Comparison of ENCODE assay signal across 1 cellular context in genomic region chr19:6849876-6850275, GRCh38.
TF ChIP-seq lines count a peak whose summit lies in the region.

No MANE protein-coding gene starts in this region.

TF ChIP-seq in K562, 482 proteins besides CTCF, POLR2A, EP300 and RAD21 (continued from another document):
- TF ChIP-seq DEAF1 (CRISPR knock-in tag; IDR thresholded peaks at IDR 0.05) (no peak), ZNF24 (IDR thresholded peaks at IDR 0.05) (no peak), ZNF609 (CRISPR knock-in tag; IDR thresholded peaks at IDR 0.05; ENCODE audit: borderline replicate concordance) (no peak), CREB1 (IDR thresholded peaks at IDR 0.05) (no peak), CREB1 (CRISPR knock-in tag; IDR thresholded peaks at IDR 0.05) (no peak), ZBTB1 (CRISPR knock-in tag; IDR thresholded peaks at IDR 0.05; ENCODE audit: borderline replicate concordance, low read depth) (no peak), EP400 (IDR thresholded peaks at IDR 0.05) (no peak), MAFF (IDR thresholded peaks at IDR 0.05; ENCODE audit: low read length) (peak; percentile 55), ZNF395 (CRISPR knock-in tag; IDR thresholded peaks at IDR 0.05) (no peak), ZNF511 (CRISPR knock-in tag; IDR thresholded peaks at IDR 0.05) (no peak), TEAD1 (CRISPR knock-in tag; IDR thresholded peaks at IDR 0.05) (no peak), ZNF512 (tag; IDR thresholded peaks at IDR 0.05) (no peak), BDP1 (IDR thresholded peaks at IDR 0.05; ENCODE audit: insufficient read depth, insufficient read length) (no peak), PCBP1 (IDR thresholded peaks at IDR 0.05; ENCODE audit: low read depth, low read length, poor library complexity, severe bottlenecking) (no peak), RB1 (IDR thresholded peaks at IDR 0.05; ENCODE audit: low read depth) (no peak), ARNT (IDR thresholded peaks at IDR 0.05) (no peak), C11orf30 (IDR thresholded peaks at IDR 0.05; ENCODE audit: low read depth) (peak; percentile 67; the same call in 1 of the 2 replicates), NBN (IDR thresholded peaks at IDR 0.05; ENCODE audit: low read depth) (no peak), ZNF449 (CRISPR knock-in tag; IDR thresholded peaks at IDR 0.05) (no peak), PHF8 (IDR thresholded peaks at IDR 0.05; ENCODE audit: borderline replicate concordance, low read length) (no peak), DPF2 (IDR thresholded peaks at IDR 0.05) (no peak), SAFB2 (IDR thresholded peaks at IDR 0.05; ENCODE audit: borderline replicate concordance, low read depth, low read length, severe bottlenecking) (no peak)
- TF ChIP-seq, protein P1, sequence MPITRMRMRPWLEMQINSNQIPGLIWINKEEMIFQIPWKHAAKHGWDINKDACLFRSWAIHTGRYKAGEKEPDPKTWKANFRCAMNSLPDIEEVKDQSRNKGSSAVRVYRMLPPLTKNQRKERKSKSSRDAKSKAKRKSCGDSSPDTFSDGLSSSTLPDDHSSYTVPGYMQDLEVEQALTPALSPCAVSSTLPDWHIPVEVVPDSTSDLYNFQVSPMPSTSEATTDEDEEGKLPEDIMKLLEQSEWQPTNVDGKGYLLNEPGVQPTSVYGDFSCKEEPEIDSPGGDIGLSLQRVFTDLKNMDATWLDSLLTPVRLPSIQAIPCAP (CRISPR knock-in tag; IDR thresholded peaks at IDR 0.05; ENCODE audit: borderline replicate concordance), result no peak
- TF ChIP-seq, protein P2, sequence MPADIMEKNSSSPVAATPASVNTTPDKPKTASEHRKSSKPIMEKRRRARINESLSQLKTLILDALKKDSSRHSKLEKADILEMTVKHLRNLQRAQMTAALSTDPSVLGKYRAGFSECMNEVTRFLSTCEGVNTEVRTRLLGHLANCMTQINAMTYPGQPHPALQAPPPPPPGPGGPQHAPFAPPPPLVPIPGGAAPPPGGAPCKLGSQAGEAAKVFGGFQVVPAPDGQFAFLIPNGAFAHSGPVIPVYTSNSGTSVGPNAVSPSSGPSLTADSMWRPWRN (IDR thresholded peaks at IDR 0.05; ENCODE audit: low read depth), result no peak
- TF ChIP-seq, protein P3, sequence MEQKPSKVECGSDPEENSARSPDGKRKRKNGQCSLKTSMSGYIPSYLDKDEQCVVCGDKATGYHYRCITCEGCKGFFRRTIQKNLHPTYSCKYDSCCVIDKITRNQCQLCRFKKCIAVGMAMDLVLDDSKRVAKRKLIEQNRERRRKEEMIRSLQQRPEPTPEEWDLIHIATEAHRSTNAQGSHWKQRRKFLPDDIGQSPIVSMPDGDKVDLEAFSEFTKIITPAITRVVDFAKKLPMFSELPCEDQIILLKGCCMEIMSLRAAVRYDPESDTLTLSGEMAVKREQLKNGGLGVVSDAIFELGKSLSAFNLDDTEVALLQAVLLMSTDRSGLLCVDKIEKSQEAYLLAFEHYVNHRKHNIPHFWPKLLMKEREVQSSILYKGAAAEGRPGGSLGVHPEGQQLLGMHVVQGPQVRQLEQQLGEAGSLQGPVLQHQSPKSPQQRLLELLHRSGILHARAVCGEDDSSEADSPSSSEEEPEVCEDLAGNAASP (IDR thresholded peaks at IDR 0.05), result no peak
